Comparison of ENCODE assay signal across 20 cellular contexts in genomic region chr18:12823892-12824291, GRCh38.
"Had no signal": no experiment of that assay in that cellular context is flagged by ENCODE, and none has a peak within 500 bp of the region (broad histone marks: within the 10 kb centered on the region; RNA-seq: fewer than 3 reads in every experiment).

No MANE protein-coding gene starts in this region.

- H3K4me1 Mint-ChIP-seq: neural crest cell had no signal

- H3K27ac Mint-ChIP-seq: naive thymus-derived CD8-positive, alpha-beta T cell; progenitor cell of endocrine pancreas had no signal

- H3K9ac ChIP-seq: parathyroid adenoma had no signal

- H3K4me3 ChIP-seq: esophagus squamous epithelium, lower lobe of right lung, right lobe of liver, thoracic aorta, tibial nerve, upper lobe of left lung, uterus had no signal

- H3K27me3 ChIP-seq: esophagus squamous epithelium, right lobe of liver, tibial nerve, upper lobe of left lung, uterus had no signal

- H3K4me3 Mint-ChIP-seq: effector memory CD8-positive, alpha-beta T cell; naive thymus-derived CD8-positive, alpha-beta T cell; neural crest cell had no signal

- H3K9me3 Mint-ChIP-seq: effector memory CD8-positive, alpha-beta T cell; neural crest cell had no signal

- ATAC-seq: effector memory CD8-positive, alpha-beta T cell; left ventricle myocardium superior; lower lobe of right lung; naive thymus-derived CD8-positive, alpha-beta T cell; right lobe of liver had no signal

- H3K36me3 ChIP-seq: uterus had no signal

- H3K4me1 ChIP-seq: lower lobe of right lung, parathyroid adenoma, upper lobe of left lung, uterus had no signal

- H3K27ac ChIP-seq: esophagus squamous epithelium, lower lobe of right lung, parathyroid adenoma, right lobe of liver, thoracic aorta, tibial nerve, upper lobe of left lung, uterus had no signal

- H2AFZ ChIP-seq: parathyroid adenoma had no signal

- H3K27me3 Mint-ChIP-seq: effector memory CD8-positive, alpha-beta T cell; naive thymus-derived CD8-positive, alpha-beta T cell; progenitor cell of endocrine pancreas had no signal

- DNase-seq: cortex of kidney; effector memory CD8-positive, alpha-beta T cell; erythroblast; esophagus squamous epithelium; left ventricle myocardium superior; lower lobe of right lung; naive thymus-derived CD8-positive, alpha-beta T cell; right lobe of liver; small intestine; stimulated activated CD4-positive, alpha-beta T cell treated with anti-CD3 and anti-CD28 coated beads, Interleukin-15, amount 100 ng/mL, for 24 hours; stimulated activated CD4-positive, alpha-beta T cell treated with anti-CD3 and anti-CD28 coated beads, Interleukin-2, amount 100 ng/mL, for 48 hours; stimulated activated CD8-positive, alpha-beta memory T cell treated with anti-CD3 and anti-CD28 coated beads, Interleukin-4, amount 100 ng/mL, for 48 hours; stimulated activated naive CD4-positive, alpha-beta T cell treated with Interleukin-2 at 50 U/mL for 16 hours; upper lobe of left lung; uterus had no signal
